ENCODE assay signal across 13 cellular contexts in genomic region chr17:49209061-49209571, GRCh38. TPM values are rescaled to one million over a fixed set of nuclear protein-coding genes. Genes with fewer than 3 reads are reported as not detected.
DNase-seq lines count a peak whose midpoint lies in the region; ATAC-seq and TF ChIP-seq lines count a peak whose summit lies in the region.
"Had no signal": no experiment of that assay in that cellular context is flagged by ENCODE, and none has a peak within 500 bp of the region (broad histone marks: within the 10 kb centered on the region; RNA-seq: fewer than 3 reads in every experiment).

No MANE protein-coding gene starts in this region.

- peaks cover under 1% of the 10 kb centered on the region for H3K36me3 Mint-ChIP-seq in activated naive CD4-positive, alpha-beta T cell treated with anti-CD3 and anti-CD28 coated beads, Interleukin-2, amount 50 U/mL, for 24 hours
- no peaks in the 10 kb centered on the region for H3K36me3 Mint-ChIP-seq in T-cell
- H3K36me3 Mint-ChIP-seq in glutamatergic neuron (ENCODE audit: unreplicated experiment), result no peaks in the 10 kb centered on the region
- H3K36me3 Mint-ChIP-seq in HFFc6 (ENCODE audit: low read depth), result no peaks in the 10 kb centered on the region

- H3K4me3 ChIP-seq in upper lobe of right lung, result peak overlapping the region; percentile 58

- CTCF ChIA-PET in T-cell (lab: Charles Lee), result interaction anchor here (0.5 to 2.8 kb wide), 9 partner anchors 9 to 662 kb away, joined by 3 to 19 read pairs (median 4); no protein-coding TSS in a partner anchor

- ATAC-seq in T-cell (replicated peaks in 1 of 4), result peak; percentile 5 to 47 (median 34)
- ATAC-seq in upper lobe of right lung, result no peak
- no peak for ATAC-seq in HG02642 (IDR thresholded peaks at IDR 0.05; ENCODE audit: poor library complexity, unreplicated experiment)
- ATAC-seq in GM18520 (IDR thresholded peaks at IDR 0.05; ENCODE audit: unreplicated experiment), result no peak
- ATAC-seq: activated CD4-positive, CD25-positive, alpha-beta regulatory T cell treated with anti-CD3 and anti-CD28 coated beads, Interleukin-2, amount 50 U/mL, for 24 hours had no signal

- H3K27me3 ChIP-seq in upper lobe of right lung, result peaks cover 5% of the 10 kb centered on the region

- peaks cover 66% of the 10 kb centered on the region for H3K4me1 Mint-ChIP-seq in activated naive CD4-positive, alpha-beta T cell treated with anti-CD3 and anti-CD28 coated beads, Interleukin-2, amount 50 U/mL, for 24 hours
- H3K4me1 Mint-ChIP-seq in T-cell, result peaks cover 59 to 65% (median 64%) of the 10 kb centered on the region in 3 donors
- H3K4me1 Mint-ChIP-seq in glutamatergic neuron (ENCODE audit: low read depth, unreplicated experiment), result no peaks in the 10 kb centered on the region
- H3K4me1 Mint-ChIP-seq in HFFc6 (ENCODE audit: low read depth), result peaks cover 22% of the 10 kb centered on the region

- H3K4me1 ChIP-seq in upper lobe of right lung, result peaks cover 17% of the 10 kb centered on the region

- TF ChIP-seq CTCF in glutamatergic neuron (IDR thresholded peaks at IDR 0.05; ENCODE audit: partially characterized antibody, unreplicated experiment) (no peak), upper lobe of right lung (IDR thresholded peaks at IDR 0.05) (no peak), HFFc6 (IDR thresholded peaks at IDR 0.05) (no peak)

- POLR2A ChIA-PET in T-cell (lab: Charles Lee), result interaction anchor here (0.6 to 0.7 kb wide), 2 partner anchors 9 to 1805 kb away, joined by 3 to 4 read pairs; no protein-coding TSS in a partner anchor

- H3K27me3 Mint-ChIP-seq in activated naive CD4-positive, alpha-beta T cell treated with anti-CD3 and anti-CD28 coated beads, Interleukin-2, amount 50 U/mL, for 24 hours, result no peaks in the 10 kb centered on the region
- H3K27me3 Mint-ChIP-seq in T-cell (no peaks in the 10 kb centered on the region), glutamatergic neuron (ENCODE audit: unreplicated experiment) (peaks cover 9% of the 10 kb centered on the region), HFFc6 (ENCODE audit: insufficient read depth) (peaks cover 37% of the 10 kb centered on the region)

- H3K4me3 Mint-ChIP-seq in activated naive CD4-positive, alpha-beta T cell treated with anti-CD3 and anti-CD28 coated beads, Interleukin-2, amount 50 U/mL, for 24 hours, result peak overlapping the region; percentile 94
- H3K4me3 Mint-ChIP-seq in T-cell (peak overlapping the region; percentile 88 to 92 (median 91)), glutamatergic neuron (ENCODE audit: unreplicated experiment) (peak overlapping the region; percentile 36), HFFc6 (no peak overlapping the region)

- no peaks in the 10 kb centered on the region for H3K36me3 ChIP-seq in upper lobe of right lung
- H3K36me3 ChIP-seq: esophagus muscularis mucosa had no signal

- H3K27ac Mint-ChIP-seq in activated naive CD4-positive, alpha-beta T cell treated with anti-CD3 and anti-CD28 coated beads, Interleukin-2, amount 50 U/mL, for 24 hours, result peak overlapping the region; percentile 95
- H3K27ac Mint-ChIP-seq in T-cell (peak overlapping the region; percentile 92 to 93), glutamatergic neuron (ENCODE audit: unreplicated experiment) (no peak overlapping the region), HFFc6 (no peak overlapping the region)

- H3K27ac ChIP-seq in upper lobe of right lung, result peak overlapping the region; percentile 84
- H3K27ac ChIP-seq: HL-60 had no signal

- H3K9me3 Mint-ChIP-seq in activated naive CD4-positive, alpha-beta T cell treated with anti-CD3 and anti-CD28 coated beads, Interleukin-2, amount 50 U/mL, for 24 hours, result no peaks in the 10 kb centered on the region
- H3K9me3 Mint-ChIP-seq in T-cell, result no peaks in the 10 kb centered on the region
- H3K9me3 Mint-ChIP-seq in glutamatergic neuron (ENCODE audit: unreplicated experiment), result no peaks in the 10 kb centered on the region
- H3K9me3 Mint-ChIP-seq in HFFc6, result no peaks in the 10 kb centered on the region

- intact Hi-C loops in upper lobe of right lung (cut with DNase I), result no loop called here

- no peak for DNase-seq in activated naive CD4-positive, alpha-beta T cell treated with anti-CD3 and anti-CD28 coated beads, Interleukin-2, amount 50 U/mL, for 16 hours
- DNase-seq in T-cell (peak in 3 of 34 experiments; percentile 24 to 31 (median 30)), glutamatergic neuron (no peak), upper lobe of right lung (no peak), HFFc6 (no peak)
- DNase-seq: NCI-H1694 treated with DMSO at 0.1 percent for 48 hours had no signal

- no peaks in the 10 kb centered on the region for H3K9me3 ChIP-seq in upper lobe of right lung
- H3K9me3 ChIP-seq: esophagus muscularis mucosa had no signal

RNA-seq across cellular contexts. Expression of gene GNGT2, which starts 1.3 kb away (rescaled TPM):
- total RNA-seq in T-cell (1 to 10 TPM; 4.5 to 6.3 (median 5.0) TPM), glutamatergic neuron (ENCODE audit: unreplicated experiment) (not detected), upper lobe of right lung (8.5 TPM)
- total RNA-seq in HFFc6 (2021; fragmentation: NEBNext Ultra II Directional; extraction: Animal tissue kit (Norgen Biotek cat#: 25700)), result not detected
- total RNA-seq: osteocyte had no signal

RNA-seq across cellular contexts. Expression of gene ABI3, which starts 1.4 kb away (rescaled TPM):
- total RNA-seq in T-cell, result 10 to 100 TPM; 10.4 to 21.7 (median 18.3) TPM
- not detected for total RNA-seq in glutamatergic neuron (ENCODE audit: unreplicated experiment)
- total RNA-seq in upper lobe of right lung, result 31.5 TPM
- under 1 TPM in 1 of 6 experiments, not detected in 5; 0.11 TPM for total RNA-seq in HFFc6 (2021; fragmentation: NEBNext Ultra II Directional; extraction: Animal tissue kit (Norgen Biotek cat#: 25700))

RNA-seq across cellular contexts. Expression of gene PHOSPHO1, which starts 21.5 kb away (rescaled TPM):
- total RNA-seq in T-cell (under 1 TPM in 1 of 5 donors, not detected in 4; 0.13 TPM), glutamatergic neuron (ENCODE audit: unreplicated experiment) (0.22 TPM), upper lobe of right lung (1.7 TPM)
- under 1 TPM in 3 of 6 experiments, not detected in 3; 0.13 to 0.17 (median 0.17) TPM for total RNA-seq in HFFc6 (2021; fragmentation: NEBNext Ultra II Directional; extraction: Animal tissue kit (Norgen Biotek cat#: 25700))
- total RNA-seq: osteocyte had no signal

Comparison
In these comparisons a context has a peak if more than half of its experiments do, and no peak if none do; other contexts are left out.
1. H3K27ac Mint-ChIP-seq: peak in activated naive CD4-positive, alpha-beta T cell treated with anti-CD3 and anti-CD28 coated beads, Interleukin-2, amount 50 U/mL, for 24 hours (single experiment) and T-cell (2 of 2); none in glutamatergic neuron (single experiment) and HFFc6 (single experiment).
2. ATAC-seq: peak in T-cell (4 of 4); none in upper lobe of right lung (single experiment), HG02642 (single experiment) and GM18520 (single experiment).
3. RNA of gene ABI3, which starts 1.4 kb away (total RNA-seq): 31.5 TPM in upper lobe of right lung (single experiment) and 10.4 to 21.7 TPM in T-cell; 0.11 TPM in HFFc6 and not detected in glutamatergic neuron (single experiment); every median in the first group is over 10 times any median in the second.